Comparison of ENCODE assay signal across 1 cellular context in the genomic region with DNA sequence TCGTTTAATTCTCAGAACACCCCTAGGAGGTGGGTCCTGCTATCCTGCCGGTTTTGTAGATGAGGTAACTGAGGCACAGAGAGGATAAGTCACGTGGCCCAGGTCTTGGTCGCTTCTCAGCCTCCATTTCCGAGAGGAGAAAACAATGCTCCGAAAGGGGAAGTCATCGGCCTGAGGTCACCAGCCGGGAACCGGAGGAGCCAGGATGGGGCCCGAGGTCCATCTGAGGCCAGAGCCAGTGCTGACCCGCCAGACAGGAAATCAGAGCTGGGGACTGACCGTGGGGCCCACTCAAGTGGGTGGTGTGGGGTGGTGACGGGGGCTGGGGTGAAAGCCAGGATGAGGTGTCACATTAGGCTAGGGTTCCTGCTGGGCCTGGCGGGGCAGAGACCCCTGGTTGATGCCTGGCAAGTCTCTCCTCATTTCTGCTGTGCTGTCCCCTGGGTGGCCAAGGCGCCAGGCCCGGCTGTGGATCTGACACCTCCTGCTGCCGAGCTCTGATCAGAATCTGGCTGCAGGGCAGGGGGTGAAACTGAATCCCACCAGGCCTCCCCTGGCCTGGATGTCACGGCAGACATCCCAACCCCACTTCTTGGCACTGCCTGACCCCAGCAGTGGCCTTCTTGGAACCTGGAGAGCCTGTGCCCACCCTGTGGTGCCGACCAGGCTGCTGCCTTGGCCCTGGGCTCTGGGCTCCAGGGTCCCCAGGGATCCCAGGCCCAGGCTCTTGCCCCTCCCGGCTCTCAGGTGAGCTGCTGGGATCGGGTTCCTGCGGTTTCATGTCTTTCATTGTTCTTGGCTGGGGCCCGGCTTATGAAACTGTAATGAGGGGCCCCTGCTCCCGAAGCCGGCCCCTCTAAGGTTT.
TF ChIP-seq lines count a peak whose summit lies in the region.

No MANE protein-coding gene starts in this region.

TF ChIP-seq in GM23338, 12 proteins besides CTCF, POLR2A, EP300 and RAD21 (continued from another document):
- TF ChIP-seq, protein P1, sequence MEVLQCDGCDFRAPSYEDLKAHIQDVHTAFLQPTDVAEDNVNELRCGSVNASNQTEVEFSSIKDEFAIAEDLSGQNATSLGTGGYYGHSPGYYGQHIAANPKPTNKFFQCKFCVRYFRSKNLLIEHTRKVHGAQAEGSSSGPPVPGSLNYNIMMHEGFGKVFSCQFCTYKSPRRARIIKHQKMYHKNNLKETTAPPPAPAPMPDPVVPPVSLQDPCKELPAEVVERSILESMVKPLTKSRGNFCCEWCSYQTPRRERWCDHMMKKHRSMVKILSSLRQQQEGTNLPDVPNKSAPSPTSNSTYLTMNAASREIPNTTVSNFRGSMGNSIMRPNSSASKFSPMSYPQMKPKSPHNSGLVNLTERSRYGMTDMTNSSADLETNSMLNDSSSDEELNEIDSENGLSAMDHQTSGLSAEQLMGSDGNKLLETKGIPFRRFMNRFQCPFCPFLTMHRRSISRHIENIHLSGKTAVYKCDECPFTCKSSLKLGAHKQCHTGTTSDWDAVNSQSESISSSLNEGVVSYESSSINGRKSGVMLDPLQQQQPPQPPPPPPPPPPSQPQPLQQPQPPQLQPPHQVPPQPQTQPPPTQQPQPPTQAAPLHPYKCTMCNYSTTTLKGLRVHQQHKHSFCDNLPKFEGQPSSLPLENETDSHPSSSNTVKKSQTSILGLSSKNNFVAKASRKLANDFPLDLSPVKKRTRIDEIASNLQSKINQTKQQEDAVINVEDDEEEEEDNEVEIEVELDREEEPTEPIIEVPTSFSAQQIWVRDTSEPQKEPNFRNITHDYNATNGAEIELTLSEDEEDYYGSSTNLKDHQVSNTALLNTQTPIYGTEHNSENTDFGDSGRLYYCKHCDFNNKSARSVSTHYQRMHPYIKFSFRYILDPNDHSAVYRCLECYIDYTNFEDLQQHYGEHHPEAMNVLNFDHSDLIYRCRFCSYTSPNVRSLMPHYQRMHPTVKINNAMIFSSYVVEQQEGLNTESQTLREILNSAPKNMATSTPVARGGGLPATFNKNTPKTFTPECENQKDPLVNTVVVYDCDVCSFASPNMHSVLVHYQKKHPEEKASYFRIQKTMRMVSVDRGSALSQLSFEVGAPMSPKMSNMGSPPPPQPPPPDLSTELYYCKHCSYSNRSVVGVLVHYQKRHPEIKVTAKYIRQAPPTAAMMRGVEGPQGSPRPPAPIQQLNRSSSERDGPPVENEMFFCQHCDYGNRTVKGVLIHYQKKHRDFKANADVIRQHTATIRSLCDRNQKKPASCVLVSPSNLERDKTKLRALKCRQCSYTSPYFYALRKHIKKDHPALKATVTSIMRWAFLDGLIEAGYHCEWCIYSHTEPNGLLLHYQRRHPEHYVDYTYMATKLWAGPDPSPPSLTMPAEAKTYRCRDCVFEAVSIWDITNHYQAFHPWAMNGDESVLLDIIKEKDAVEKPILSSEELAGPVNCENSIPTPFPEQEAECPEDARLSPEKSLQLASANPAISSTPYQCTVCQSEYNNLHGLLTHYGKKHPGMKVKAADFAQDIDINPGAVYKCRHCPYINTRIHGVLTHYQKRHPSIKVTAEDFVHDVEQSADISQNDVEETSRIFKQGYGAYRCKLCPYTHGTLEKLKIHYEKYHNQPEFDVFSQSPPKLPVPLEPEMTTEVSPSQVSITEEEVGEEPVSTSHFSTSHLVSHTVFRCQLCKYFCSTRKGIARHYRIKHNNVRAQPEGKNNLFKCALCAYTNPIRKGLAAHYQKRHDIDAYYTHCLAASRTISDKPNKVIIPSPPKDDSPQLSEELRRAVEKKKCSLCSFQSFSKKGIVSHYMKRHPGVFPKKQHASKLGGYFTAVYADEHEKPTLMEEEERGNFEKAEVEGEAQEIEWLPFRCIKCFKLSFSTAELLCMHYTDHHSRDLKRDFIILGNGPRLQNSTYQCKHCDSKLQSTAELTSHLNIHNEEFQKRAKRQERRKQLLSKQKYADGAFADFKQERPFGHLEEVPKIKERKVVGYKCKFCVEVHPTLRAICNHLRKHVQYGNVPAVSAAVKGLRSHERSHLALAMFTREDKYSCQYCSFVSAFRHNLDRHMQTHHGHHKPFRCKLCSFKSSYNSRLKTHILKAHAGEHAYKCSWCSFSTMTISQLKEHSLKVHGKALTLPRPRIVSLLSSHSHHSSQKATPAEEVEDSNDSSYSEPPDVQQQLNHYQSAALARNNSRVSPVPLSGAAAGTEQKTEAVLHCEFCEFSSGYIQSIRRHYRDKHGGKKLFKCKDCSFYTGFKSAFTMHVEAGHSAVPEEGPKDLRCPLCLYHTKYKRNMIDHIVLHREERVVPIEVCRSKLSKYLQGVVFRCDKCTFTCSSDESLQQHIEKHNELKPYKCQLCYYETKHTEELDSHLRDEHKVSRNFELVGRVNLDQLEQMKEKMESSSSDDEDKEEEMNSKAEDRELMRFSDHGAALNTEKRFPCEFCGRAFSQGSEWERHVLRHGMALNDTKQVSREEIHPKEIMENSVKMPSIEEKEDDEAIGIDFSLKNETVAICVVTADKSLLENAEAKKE (CRISPR knock-in tag; IDR thresholded peaks at IDR 0.05), result no peak
